In the genomic region with DNA sequence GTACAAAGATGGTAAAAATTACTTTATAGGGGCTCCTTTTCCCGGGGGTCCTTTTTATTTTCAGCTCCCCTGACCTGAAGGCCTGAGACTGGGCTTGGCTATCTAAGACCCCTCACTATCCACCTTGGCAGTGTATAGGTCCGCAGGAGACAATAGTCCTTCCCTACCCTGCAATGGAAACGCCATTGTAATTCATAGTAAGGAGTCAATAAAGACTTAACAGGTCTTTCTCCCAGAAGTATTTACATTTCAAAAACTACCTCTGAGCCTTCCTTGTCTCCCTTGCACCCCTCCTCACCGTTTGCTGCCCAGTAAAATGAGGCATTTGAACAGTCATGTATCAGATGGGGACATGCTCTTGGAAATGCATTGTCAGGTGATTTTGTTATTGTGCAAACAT, we compare ENCODE assay signal across 22 cellular contexts.
DNase-seq lines count a peak whose midpoint lies in the region; ATAC-seq, FAIRE-seq and TF ChIP-seq lines count a peak whose summit lies in the region.
"Had no signal": no experiment of that assay in that cellular context is flagged by ENCODE, and none has a peak within 500 bp of the region (broad histone marks: within the 10 kb centered on the region; RNA-seq: fewer than 3 reads in every experiment).

No MANE protein-coding gene starts in this region.

- H3K4me1 ChIP-seq in HUES48 (ENCODE audit: control insufficient read depth, insufficient read depth, low read length) (peaks cover 29% of the 10 kb centered on the region), astrocyte (ENCODE audit: insufficient read depth, low read length) (no peaks in the 10 kb centered on the region), iPS-20b (ENCODE audit: insufficient read depth, low read length) (peaks cover 18% of the 10 kb centered on the region)
- no peaks in the 10 kb centered on the region for H3K4me1 ChIP-seq in effector memory CD4-positive, alpha-beta T cell (ENCODE audit: control insufficient read depth, insufficient read depth, low read length, poor library complexity, severe bottlenecking)
- H3K4me1 ChIP-seq: BE2C had no signal

- no peaks in the 10 kb centered on the region for H3K79me2 ChIP-seq in astrocyte (ENCODE audit: insufficient read depth, low read length)

- peak; percentile 17 for FAIRE-seq in astrocyte (lab: Jason Lieb, UNC)
- FAIRE-seq: D721Med, GM12892, GM19239 had no signal

- H3K9me3 ChIP-seq in HUES48 (ENCODE audit: control insufficient read depth, insufficient read depth, low read length) (no peaks in the 10 kb centered on the region), astrocyte (ENCODE audit: insufficient read depth, low read depth, low read length) (no peaks in the 10 kb centered on the region), iPS-20b (ENCODE audit: insufficient read depth, low read depth, low read length) (no peaks in the 10 kb centered on the region)
- no peaks in the 10 kb centered on the region for H3K9me3 ChIP-seq in effector memory CD4-positive, alpha-beta T cell (ENCODE audit: control insufficient read depth, low read length)
- H3K9me3 ChIP-seq: A549, BE2C had no signal

- H3K36me3 ChIP-seq in HUES48 (ENCODE audit: control insufficient read depth, insufficient read depth, low read length), result no peaks in the 10 kb centered on the region
- H3K36me3 ChIP-seq in astrocyte (ENCODE audit: insufficient read depth, low read length), result no peaks in the 10 kb centered on the region
- H3K36me3 ChIP-seq in iPS-20b (ENCODE audit: insufficient read depth, low read depth, low read length), result no peaks in the 10 kb centered on the region
- H3K36me3 ChIP-seq in effector memory CD4-positive, alpha-beta T cell (ENCODE audit: control insufficient read depth, insufficient read depth, low read length), result no peaks in the 10 kb centered on the region
- H3K36me3 ChIP-seq: BE2C had no signal

- H3K27me3 ChIP-seq in HUES48 (ENCODE audit: control insufficient read depth, insufficient read depth, low read length), result no peaks in the 10 kb centered on the region
- no peaks in the 10 kb centered on the region for H3K27me3 ChIP-seq in astrocyte (ENCODE audit: insufficient read depth, low read length)
- H3K27me3 ChIP-seq in iPS-20b (ENCODE audit: insufficient read depth, low read length), result no peaks in the 10 kb centered on the region
- H3K27me3 ChIP-seq in effector memory CD4-positive, alpha-beta T cell (replicated peaks; ENCODE audit: control insufficient read depth, insufficient read depth, low read length, poor library complexity, severe bottlenecking), result no peaks in the 10 kb centered on the region
- H3K27me3 ChIP-seq: BE2C had no signal

- H3K4me2 ChIP-seq in astrocyte (ENCODE audit: low read length), result no peak overlapping the region
- H3K4me2 ChIP-seq: A549 had no signal

- H3K4me1 Mint-ChIP-seq in astrocyte (ENCODE audit: low read depth, unreplicated experiment), result peaks cover 14% of the 10 kb centered on the region
- H3K4me1 Mint-ChIP-seq: CD4-positive, alpha-beta memory T cell; IgD-negative memory B cell had no signal

- peaks cover 2% of the 10 kb centered on the region for H3K9me3 Mint-ChIP-seq in astrocyte (ENCODE audit: unreplicated experiment)

- no peak for DNase-seq in astrocyte (ENCODE audit: low read depth)
- no peak for DNase-seq in NCI-H510A (lab: John Stamatoyannopoulos, UW)
- no peak for DNase-seq in effector memory CD4-positive, alpha-beta T cell
- no peak for DNase-seq in NCI-H1436 treated with DMSO at 0.1 percent for 48 hours (lab: John Stamatoyannopoulos, UW)
- DNase-seq: BE2C; CD4-positive, alpha-beta memory T cell; DMS153; DMS79 treated with DMSO at 0.1 percent for 48 hours; EL; GDM1; H9; KG1 had no signal

- no peaks in the 10 kb centered on the region for H3K27me3 Mint-ChIP-seq in astrocyte (ENCODE audit: low read depth, unreplicated experiment)
- H3K27me3 Mint-ChIP-seq: IgD-negative memory B cell had no signal

- H3K27ac ChIP-seq in HUES48 (ENCODE audit: low read depth, low read length), result peak overlapping the region; percentile 14
- H3K27ac ChIP-seq in astrocyte (ENCODE audit: low read depth, low read length), result no peak overlapping the region
- H3K27ac ChIP-seq in iPS-20b (ENCODE audit: low read length), result no peak overlapping the region
- no peak overlapping the region for H3K27ac ChIP-seq in effector memory CD4-positive, alpha-beta T cell (ENCODE audit: insufficient read depth, low read length, poor library complexity, severe bottlenecking)
- H3K27ac ChIP-seq: A549, C4-2B, HL-60 had no signal

- no peak overlapping the region for H3K27ac Mint-ChIP-seq in astrocyte (ENCODE audit: unreplicated experiment)
- H3K27ac Mint-ChIP-seq: CD4-positive, alpha-beta memory T cell; IgD-negative memory B cell had no signal

- no peak for TF ChIP-seq CTCF in astrocyte (IDR thresholded peaks at IDR 0.05; ENCODE audit: insufficient read depth, low read depth, low read length)

- H3K9ac ChIP-seq in HUES48 (ENCODE audit: low read depth, low read length) (no peak overlapping the region), astrocyte (ENCODE audit: low read length) (no peak overlapping the region), iPS-20b (ENCODE audit: low read depth, low read length) (no peak overlapping the region)

- H3K4me3 Mint-ChIP-seq in astrocyte (ENCODE audit: unreplicated experiment), result no peak overlapping the region
- H3K4me3 Mint-ChIP-seq: CD4-positive, alpha-beta memory T cell; H9; IgD-negative memory B cell had no signal

- H3K36me3 Mint-ChIP-seq in astrocyte (ENCODE audit: low read depth, unreplicated experiment), result no peaks in the 10 kb centered on the region
- H3K36me3 Mint-ChIP-seq: CD4-positive, alpha-beta memory T cell; IgD-negative memory B cell had no signal

- ATAC-seq in GM18519 (IDR thresholded peaks at IDR 0.05; ENCODE audit: low FRiP score, unreplicated experiment), result no peak
- ATAC-seq: A549 had no signal

- H2AFZ ChIP-seq in astrocyte (ENCODE audit: low read depth, low read length), result no peak overlapping the region

- peak overlapping the region; percentile 2; the same call in 1 of the 2 replicates for H3K4me3 ChIP-seq in HUES48 (ENCODE audit: low read depth, low read length)
- H3K4me3 ChIP-seq in astrocyte (ENCODE audit: insufficient read depth, low read depth, low read length), result no peak overlapping the region
- H3K4me3 ChIP-seq in iPS-20b (ENCODE audit: low read length), result peak overlapping the region; percentile 39; the same call in 1 of the 2 replicates
- no peak overlapping the region for H3K4me3 ChIP-seq in effector memory CD4-positive, alpha-beta T cell (ENCODE audit: insufficient read depth, low read depth, low read length, poor library complexity, severe bottlenecking)
- H3K4me3 ChIP-seq: A549 had no signal

- H4K20me1 ChIP-seq in astrocyte (ENCODE audit: insufficient read depth, low read length), result no peaks in the 10 kb centered on the region

Comparison
In these comparisons a context has a peak if more than half of its experiments do, and no peak if none do; other contexts are left out.
1. H3K4me3 ChIP-seq: peak in HUES48 (single experiment) and iPS-20b (single experiment); none in astrocyte (single experiment) and effector memory CD4-positive, alpha-beta T cell (single experiment).